Comparison of ENCODE assay signal across 11 cellular contexts in genomic region chr4:99367817-99368216, GRCh38. TPM values are rescaled to one million over a fixed set of nuclear protein-coding genes. Genes with fewer than 3 reads are reported as not detected.
"Had no signal": no experiment of that assay in that cellular context is flagged by ENCODE, and none has a peak within 500 bp of the region (broad histone marks: within the 10 kb centered on the region; RNA-seq: fewer than 3 reads in every experiment).

No MANE protein-coding gene starts in this region.

RNA-seq across cellular contexts. Expression of gene ADH1C, which starts 15.3 kb away (rescaled TPM):
- total RNA-seq: activated CD4-positive, alpha-beta memory T cell treated with anti-CD3 and anti-CD28 coated beads, Interleukin-2, amount 10 ng/mL, durations not matched to agents 7 days and 5 days; activated CD4-positive, alpha-beta T cell treated with anti-CD3 and anti-CD28 coated beads, Interleukin-2, amount 10 ng/mL, durations not matched to agents 7 days and 5 days; activated naive CD4-positive, alpha-beta T cell treated with anti-CD3 and anti-CD28 coated beads, Interleukin-2, amount 50 U/mL, for 72 hours; activated naive CD8-positive, alpha-beta T cell treated with anti-CD3 and anti-CD28 coated beads, Interleukin-2, amount 10 ng/mL, durations not matched to agents 7 days and 5 days; activated T-cell treated with anti-CD3 and anti-CD28 coated beads, Interleukin-2, amount 50 U/mL, for 72 hours; cardiac muscle cell; dermis microvascular lymphatic vessel endothelial cell; endothelial cell of umbilical vein; epithelial cell of proximal tubule; frontal cortex; T-helper 2 cell treated with Interferon-gamma antibody and Interleukin-4, amounts not matched to agents 100 ng/mL and 5 ng/mL, for 36 hours had no signal
- polyA plus RNA-seq: cardiac muscle cell, endothelial cell of umbilical vein had no signal

RNA-seq across cellular contexts. Expression of gene ADH1B, which starts 46.6 kb away (rescaled TPM):
- total RNA-seq: activated CD4-positive, alpha-beta memory T cell treated with anti-CD3 and anti-CD28 coated beads, Interleukin-2, amount 10 ng/mL, durations not matched to agents 7 days and 5 days; activated CD4-positive, alpha-beta T cell treated with anti-CD3 and anti-CD28 coated beads, Interleukin-2, amount 10 ng/mL, durations not matched to agents 7 days and 5 days; activated naive CD4-positive, alpha-beta T cell treated with anti-CD3 and anti-CD28 coated beads, Interleukin-2, amount 50 U/mL, for 72 hours; activated naive CD8-positive, alpha-beta T cell treated with anti-CD3 and anti-CD28 coated beads, Interleukin-2, amount 10 ng/mL, durations not matched to agents 7 days and 5 days; activated T-cell treated with anti-CD3 and anti-CD28 coated beads, Interleukin-2, amount 50 U/mL, for 72 hours; cardiac muscle cell; endothelial cell of umbilical vein; epithelial cell of proximal tubule; frontal cortex; T-helper 2 cell treated with Interferon-gamma antibody and Interleukin-4, amounts not matched to agents 100 ng/mL and 5 ng/mL, for 36 hours had no signal
- polyA plus RNA-seq: cardiac muscle cell, endothelial cell of umbilical vein had no signal
